In genomic region chr6:166627875-166628849, GRCh38 we compare ENCODE assay signal across 8 cellular contexts. TPM values are rescaled to one million over a fixed set of nuclear protein-coding genes. Genes with fewer than 3 reads are reported as not detected.
DNase-seq lines count a peak whose midpoint lies in the region; ATAC-seq and TF ChIP-seq lines count a peak whose summit lies in the region.

No MANE protein-coding gene starts in this region.

- DNase-seq in ELR (ENCODE audit: low read depth) (peak; percentile 49), GOT3 (lab: John Stamatoyannopoulos, UW) (peak; percentile 52), LHCN-M2 (ENCODE audit: low read depth) (peak; percentile 59), amniotic epithelial cell (ENCODE audit: low read depth) (peak; percentile 51), right cardiac atrium (peak; percentile 87 to 94 (median 93)), inferior parietal cortex (ENCODE audit: extremely low spot score) (no peak)

- no peak for TF ChIP-seq CTCF in SU-DHL-6 (IDR thresholded peaks at IDR 0.05; ENCODE audit: insufficient read depth, low read length, poor library complexity, severe bottlenecking)

- 1% methylated on average over 62 of the region's 62 CpGs for WGBS in right cardiac atrium

- no peak overlapping the region for H3K9ac ChIP-seq in SU-DHL-6 (ENCODE audit: low read length)
- H3K9ac ChIP-seq in rectal smooth muscle tissue (ENCODE audit: low read length): peak overlapping the region; percentile 14

- no peaks in the 10 kb centered on the region for H3K27me3 ChIP-seq in SU-DHL-6 (ENCODE audit: low read length)
- no peaks in the 10 kb centered on the region for H3K27me3 ChIP-seq in right cardiac atrium (ENCODE audit: control insufficient read depth, insufficient read depth)
- H3K27me3 ChIP-seq in rectal smooth muscle tissue (ENCODE audit: control insufficient read depth, insufficient read depth, low read length): peaks cover 2% of the 10 kb centered on the region

- no peaks in the 10 kb centered on the region for H3K9me3 ChIP-seq in SU-DHL-6 (ENCODE audit: insufficient read depth, low read length)
- no peaks in the 10 kb centered on the region for H3K9me3 ChIP-seq in right cardiac atrium (ENCODE audit: control insufficient read depth, low read length)

- H3K79me2 ChIP-seq in SU-DHL-6 (ENCODE audit: insufficient read depth, low read length): no peaks in the 10 kb centered on the region

- no peaks in the 10 kb centered on the region for H3K9me2 ChIP-seq in SU-DHL-6 (replicated peaks; ENCODE audit: insufficient read depth, low read length)

- H3K4me3 ChIP-seq in SU-DHL-6 (ENCODE audit: insufficient read depth, low read length, poor library complexity, severe bottlenecking) (no peak overlapping the region), right cardiac atrium (ENCODE audit: low read length) (peak overlapping the region; percentile 81), rectal smooth muscle tissue (ENCODE audit: low read length) (peak overlapping the region; percentile 66)

- peak overlapping the region; percentile 39 for H3K4me2 ChIP-seq in SU-DHL-6 (ENCODE audit: low read depth, low read length, poor library complexity, severe bottlenecking)

- intact Hi-C loops in right cardiac atrium (cut with DNase I): loop anchor here in 2 of 4 donors (10.0 kb wide), 1 partner anchor 73 kb away; no protein-coding TSS in a partner anchor

- peak overlapping the region; percentile 14 for H2AFZ ChIP-seq in SU-DHL-6 (ENCODE audit: low read depth, low read length, severe bottlenecking)

- H4K20me1 ChIP-seq in SU-DHL-6 (ENCODE audit: low read depth, low read length): no peaks in the 10 kb centered on the region

- H3F3A ChIP-seq in SU-DHL-6 (ENCODE audit: insufficient read depth): no peaks in the 10 kb centered on the region

- H3K36me3 ChIP-seq in SU-DHL-6 (ENCODE audit: low read length) (no peaks in the 10 kb centered on the region), rectal smooth muscle tissue (ENCODE audit: control insufficient read depth, insufficient read depth, low read length) (no peaks in the 10 kb centered on the region)

- ATAC-seq in right cardiac atrium: peak; percentile 60 to 80

- H3K4me1 ChIP-seq in right cardiac atrium (ENCODE audit: control insufficient read depth, insufficient read depth, low read length) (peaks cover 13% of the 10 kb centered on the region), rectal smooth muscle tissue (ENCODE audit: control insufficient read depth, insufficient read depth, low read length) (peaks cover 11% of the 10 kb centered on the region)

- H3K27ac ChIP-seq in SU-DHL-6 (ENCODE audit: low read depth, low read length) (no peak overlapping the region), right cardiac atrium (ENCODE audit: low read length) (peak overlapping the region; percentile 97), rectal smooth muscle tissue (ENCODE audit: low read depth, low read length) (peak overlapping the region; percentile 84)

RNA-seq across cellular contexts. Expression of gene RPS6KA2, which starts 1.1 kb away (rescaled TPM):
- total RNA-seq in LHCN-M2 (2014; rRNA removed): 32.4 and 43.7 TPM in 2 replicates
- 23.1 TPM for polyA plus RNA-seq in LHCN-M2 (2012)
- 10 to 100 TPM; 53.1 to 80.9 (median 67.9) TPM for total RNA-seq in right cardiac atrium
- polyA plus RNA-seq in right cardiac atrium: 34.0 TPM

RNA-seq across cellular contexts. Expression of gene RAMACL, which starts 41.7 kb away (rescaled TPM):
- total RNA-seq in LHCN-M2 (2014; rRNA removed) (0.06 TPM in 1 of 2 replicates, not detected in the other), right cardiac atrium (1 to 10 TPM in 1 of 4 donors, under 1 TPM in 3; 0.31 to 1.0 (median 0.61) TPM)
- 0.17 TPM for polyA plus RNA-seq in LHCN-M2 (2012)
- 0.38 TPM for polyA plus RNA-seq in right cardiac atrium
